ENCODE assay signal across 6 cellular contexts in the genomic region with DNA sequence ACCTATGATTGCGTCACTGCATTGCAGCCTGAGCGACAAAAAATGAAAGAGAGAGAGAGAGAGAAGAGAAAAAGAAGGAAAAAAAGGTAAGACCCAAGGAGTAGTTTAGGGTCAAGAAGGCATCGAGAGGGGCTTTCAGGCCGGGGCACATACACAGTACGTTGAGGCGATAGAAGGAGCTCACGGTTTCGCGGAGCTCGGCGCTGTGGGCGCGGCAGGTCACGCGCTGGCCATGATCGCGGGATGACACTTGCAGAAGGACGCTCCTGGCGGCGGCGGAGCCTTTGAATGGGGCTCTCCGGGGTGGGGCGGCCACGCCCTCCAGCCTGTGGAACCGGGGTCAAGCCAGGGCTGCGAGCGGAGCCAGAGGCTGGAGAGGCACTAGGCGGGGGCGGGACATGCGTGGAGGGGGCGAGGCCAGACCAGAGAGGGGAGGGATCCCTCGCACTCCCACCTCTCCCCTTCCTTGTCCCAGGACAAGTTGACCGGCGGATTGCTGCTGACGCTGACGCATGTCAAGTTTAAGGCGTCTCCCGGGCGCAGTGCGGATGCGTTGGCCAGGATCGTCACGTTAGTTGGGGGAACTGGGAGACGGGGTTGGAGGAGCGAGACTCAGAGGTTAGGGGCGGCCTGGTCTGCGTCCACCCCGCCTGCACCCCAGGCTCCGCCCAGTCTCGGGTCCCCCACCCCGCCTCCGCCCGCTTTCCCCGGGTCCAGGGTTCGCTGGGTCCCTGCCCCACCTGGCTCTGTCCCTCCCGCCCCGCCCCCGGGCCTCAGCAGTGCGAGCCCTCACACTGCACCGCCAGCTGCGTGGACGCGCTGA. TPM values are rescaled to one million over a fixed set of nuclear protein-coding genes. Genes with fewer than 3 reads are reported as not detected.
A peak's percentile ranks its signal among the peaks of the same experiment; 100 is the strongest.
DNase-seq lines count a peak whose midpoint lies in the region; ATAC-seq, FAIRE-seq and TF ChIP-seq lines count a peak whose summit lies in the region.

No MANE protein-coding gene starts in this region.

- intact Hi-C loops in esophagus squamous epithelium (cut with DNase I), result no loop called here

- WGBS in esophagus squamous epithelium, 2 donors, result 5 to 17% methylated on average over 17 to 35 of the region's 63 CpGs

- peak; percentile 27 to 40 for DNase-seq in NCI-H524 (lab: John Stamatoyannopoulos, UW)
- DNase-seq in NCI-H524 treated with DMSO at 0.1 percent for 48 hours (lab: John Stamatoyannopoulos, UW), result no peak
- DNase-seq in esophagus squamous epithelium (lab: John Stamatoyannopoulos, UW), result no peak
- DNase-seq in stimulated activated naive CD8-positive, alpha-beta T cell treated with anti-CD3 and anti-CD28 coated beads, Interleukin-15, Interleukin-2, amounts not matched to agents 100 U/mL and 50 U/mL, for 24 hours, result peak; percentile 20
- DNase-seq in cerebellum (ENCODE audit: low spot score), result no peak
- no peak for DNase-seq in RCC 7860 (ENCODE audit: low spot score)

- H3K4me1 ChIP-seq in esophagus squamous epithelium, result peaks cover 13 to 22% (median 14%) of the 10 kb centered on the region in 3 donors

- TF ChIP-seq CTCF in esophagus squamous epithelium (IDR thresholded peaks at IDR 0.05), result no peak

- no peaks in the 10 kb centered on the region for H3K9me3 ChIP-seq in esophagus squamous epithelium

- peak; percentile 20 for ATAC-seq in stimulated activated naive CD8-positive, alpha-beta T cell treated with anti-CD3 and anti-CD28 coated beads, Interleukin-15, Interleukin-2, amounts not matched to agents 100 U/mL and 50 U/mL, for 24 hours

- no peak overlapping the region for H3K27ac ChIP-seq in esophagus squamous epithelium

- FAIRE-seq in RCC 7860 (lab: Jason Lieb, UNC), result no peak

- TF ChIP-seq POLR2A in esophagus squamous epithelium (IDR thresholded peaks at IDR 0.05), result no peak

- no peaks in the 10 kb centered on the region for H3K36me3 ChIP-seq in esophagus squamous epithelium

- peak overlapping the region in 3 of 4 donors; percentile 10 to 48 (median 28) for H3K4me3 ChIP-seq in esophagus squamous epithelium

- H3K27me3 ChIP-seq in esophagus squamous epithelium, result peaks cover 9 to 88% (median 18%) of the 10 kb centered on the region in 4 donors

RNA-seq across cellular contexts. Expression of a gene that starts 6.9 kb away (rescaled TPM):
- total RNA-seq in esophagus squamous epithelium, result not detected
- total RNA-seq in cerebellum, result 0.73 TPM

RNA-seq across cellular contexts. Expression of a gene that starts 11.3 kb away (rescaled TPM):
- total RNA-seq in esophagus squamous epithelium (under 1 TPM in 1 of 4 donors, not detected in 3; 0.57 TPM), cerebellum (5.3 TPM)

RNA-seq across cellular contexts. Expression of a gene that starts 22.9 kb away (rescaled TPM):
- total RNA-seq in esophagus squamous epithelium, result 1 to 10 TPM in 1 of 4 donors, under 1 TPM in 2, not detected in 1; 0.44 to 1.7 (median 0.76) TPM
- 97.6 TPM for total RNA-seq in cerebellum

RNA-seq across cellular contexts. Expression of a gene that starts 32.8 kb away (rescaled TPM):
- total RNA-seq in esophagus squamous epithelium (not detected), cerebellum (0.09 TPM)

RNA-seq across cellular contexts. Expression of a gene that starts 54.9 kb away (rescaled TPM):
- total RNA-seq in esophagus squamous epithelium (10 to 100 TPM in 2 of 4 donors, 1 to 10 TPM in 2; 4.0 to 29.4 (median 11.6) TPM), cerebellum (3.9 TPM)

Comparison
In these comparisons a context has a peak if more than half of its experiments do, and no peak if none do; other contexts are left out.
1. DNase-seq: peak in NCI-H524 (2 of 2) and stimulated activated naive CD8-positive, alpha-beta T cell treated with anti-CD3 and anti-CD28 coated beads, Interleukin-15, Interleukin-2, amounts not matched to agents 100 U/mL and 50 U/mL, for 24 hours (single experiment); none in NCI-H524 treated with DMSO at 0.1 percent for 48 hours (single experiment), esophagus squamous epithelium (single experiment), cerebellum (single experiment) and RCC 7860 (single experiment).
2. RNA of a gene that starts 22.9 kb away (total RNA-seq): 97.6 TPM in cerebellum (single experiment); 0.44 to 1.7 TPM in esophagus squamous epithelium; every median in the first group is over 10 times any median in the second.